Comparison of ENCODE assay signal across 8 cellular contexts in genomic region chr1:26034504-26035202, GRCh38. TPM values are rescaled to one million over a fixed set of nuclear protein-coding genes. Genes with fewer than 3 reads are reported as not detected.
A peak's percentile ranks its signal among the peaks of the same experiment; 100 is the strongest.
DNase-seq lines count a peak whose midpoint lies in the region; ATAC-seq, FAIRE-seq and TF ChIP-seq lines count a peak whose summit lies in the region.

No MANE protein-coding gene starts in this region.

- no peaks in the 10 kb centered on the region for H3K9me3 ChIP-seq in kidney (ENCODE audit: control insufficient read depth in 1 of 2, low read length in 2 of 2)
- H3K9me3 ChIP-seq in tibial artery: no peaks in the 10 kb centered on the region

- no peak for DNase-seq in activated CD4-positive, alpha-beta T cell treated with anti-CD3 and anti-CD28 coated beads, Interleukin-2, amount 10 ng/mL, durations not matched to agents 7 days and 5 days
- no peak for DNase-seq in activated CD4-positive, alpha-beta T cell treated with anti-CD3 and anti-CD28 coated beads, Interleukin-2, amount 50 U/mL, for 1 hour
- DNase-seq in activated T-helper 2 cell treated with anti-CD3 and anti-CD28 coated beads, Interferon-gamma antibody, Interleukin-2, Interleukin-4, amounts not matched to agents 10 μg/mL and 5 μg/mL and 100 μg/mL, durations not matched to agents 14 hours and 24 hours and 36 hours (ENCODE audit: low spot score): no peak
- DNase-seq in kidney (no peak), tibial artery (no peak), GM12892 (ENCODE audit: insufficient read length) (no peak)

- H3K27ac ChIP-seq in kidney (ENCODE audit: low read depth in 2 of 2, low read length in 2 of 2) (no peak overlapping the region), tibial artery (peak overlapping the region in 1 of 2 donors; percentile 80)

- no peak for TF ChIP-seq POLR2A in GM12892 (IDR thresholded peaks at IDR 0.05; ENCODE audit: low read depth, low read length)

- H3K4me3 Mint-ChIP-seq in activated CD4-positive, alpha-beta T cell treated with anti-CD3 and anti-CD28 coated beads, Interleukin-2, amount 10 ng/mL, durations not matched to agents 7 days and 5 days: peak overlapping the region; percentile 85
- H3K4me3 Mint-ChIP-seq in activated T-helper 2 cell treated with anti-CD3 and anti-CD28 coated beads, Interferon-gamma antibody, Interleukin-2, Interleukin-4, amounts not matched to agents 10 μg/mL and 5 μg/mL and 100 μg/mL, durations not matched to agents 14 hours and 24 hours and 36 hours (ENCODE audit: low read depth): peak overlapping the region; percentile 94

- intact Hi-C loops in activated T-helper 2 cell treated with anti-CD3 and anti-CD28 coated beads, Interferon-gamma antibody, Interleukin-2, Interleukin-4, amounts not matched to agents 10 μg/mL and 5 μg/mL and 100 μg/mL, durations not matched to agents 14 hours and 24 hours and 36 hours (cut with micrococcal nuclease): loop anchor here (2.0 to 5.0 kb wide), 3 partner anchors 70 to 203 kb away; no protein-coding TSS in a partner anchor
- intact Hi-C loops in kidney (cut with DNase I) (no loop called here), tibial artery (cut with DNase I; ENCODE audit: low total_unique reads) (loop anchor here (5.0 kb wide), 1 partner anchor 108 kb away; no protein-coding TSS in a partner anchor)

- H3K36me3 Mint-ChIP-seq in activated CD4-positive, alpha-beta T cell treated with anti-CD3 and anti-CD28 coated beads, Interleukin-2, amount 10 ng/mL, durations not matched to agents 7 days and 5 days (ENCODE audit: low read depth): no peaks in the 10 kb centered on the region
- H3K36me3 Mint-ChIP-seq in activated T-helper 2 cell treated with anti-CD3 and anti-CD28 coated beads, Interferon-gamma antibody, Interleukin-2, Interleukin-4, amounts not matched to agents 10 μg/mL and 5 μg/mL and 100 μg/mL, durations not matched to agents 14 hours and 24 hours and 36 hours (ENCODE audit: low read depth): no peaks in the 10 kb centered on the region

- H3K36me3 ChIP-seq in kidney (ENCODE audit: control insufficient read depth in 1 of 2, insufficient read depth in 2 of 2, low read length in 2 of 2): no peaks in the 10 kb centered on the region
- H3K36me3 ChIP-seq in tibial artery: no peaks in the 10 kb centered on the region

- H3K4me1 ChIP-seq in kidney (ENCODE audit: control insufficient read depth in 1 of 2, insufficient read depth in 1 of 2, low read depth in 1 of 2, low read length in 2 of 2) (peaks cover 7 to 9% of the 10 kb centered on the region in 2 donors), tibial artery (peaks cover 0 to 15% (median 10%) of the 10 kb centered on the region in 4 donors)

- H3K9ac ChIP-seq in kidney (ENCODE audit: low read length in 2 of 2): peak overlapping the region; percentile 16 to 35

- peaks cover 13% of the 10 kb centered on the region for H3K27me3 Mint-ChIP-seq in activated CD4-positive, alpha-beta T cell treated with anti-CD3 and anti-CD28 coated beads, Interleukin-2, amount 10 ng/mL, durations not matched to agents 7 days and 5 days
- peaks cover 28% of the 10 kb centered on the region for H3K27me3 Mint-ChIP-seq in activated T-helper 2 cell treated with anti-CD3 and anti-CD28 coated beads, Interferon-gamma antibody, Interleukin-2, Interleukin-4, amounts not matched to agents 10 μg/mL and 5 μg/mL and 100 μg/mL, durations not matched to agents 14 hours and 24 hours and 36 hours (ENCODE audit: low read depth)

- no peak for TF ChIP-seq CTCF in kidney (IDR thresholded peaks at IDR 0.05; ENCODE audit: borderline replicate concordance, extremely low read depth, insufficient read depth)
- no peak for TF ChIP-seq CTCF in tibial artery (IDR thresholded peaks at IDR 0.05)

- CTCF ChIA-PET in activated CD4-positive, alpha-beta T cell treated with anti-CD3 and anti-CD28 coated beads, Interleukin-2, amount 10 ng/mL, durations not matched to agents 7 days and 5 days (lab: Charles Lee): interaction anchor here (0.8 to 2.6 kb wide), 8 partner anchors 10 to 139 kb away, joined by 3 to 9 read pairs (median 6); partner anchors contain the start of gene EXTL1

- peak overlapping the region; percentile 18 to 89 for H3K4me3 ChIP-seq in kidney (ENCODE audit: low read length in 2 of 2)
- peak overlapping the region; percentile 70 to 81 for H3K4me3 ChIP-seq in tibial artery

- ATAC-seq in HG02884 (IDR thresholded peaks at IDR 0.05; ENCODE audit: unreplicated experiment) (no peak), GM21786 (IDR thresholded peaks at IDR 0.05; ENCODE audit: unreplicated experiment) (no peak)

- FAIRE-seq in kidney (lab: Jason Lieb, UNC) (no peak), GM12892 (lab: Jason Lieb, UNC) (no peak)

- H3K27ac Mint-ChIP-seq in activated CD4-positive, alpha-beta T cell treated with anti-CD3 and anti-CD28 coated beads, Interleukin-2, amount 10 ng/mL, durations not matched to agents 7 days and 5 days: no peak overlapping the region
- no peak overlapping the region for H3K27ac Mint-ChIP-seq in activated T-helper 2 cell treated with anti-CD3 and anti-CD28 coated beads, Interferon-gamma antibody, Interleukin-2, Interleukin-4, amounts not matched to agents 10 μg/mL and 5 μg/mL and 100 μg/mL, durations not matched to agents 14 hours and 24 hours and 36 hours

- H3K27me3 ChIP-seq in tibial artery: peaks cover 0 to 18% of the 10 kb centered on the region in 2 donors

- H3K4me1 Mint-ChIP-seq in activated CD4-positive, alpha-beta T cell treated with anti-CD3 and anti-CD28 coated beads, Interleukin-2, amount 10 ng/mL, durations not matched to agents 7 days and 5 days: peaks cover 10% of the 10 kb centered on the region
- peaks cover 10% of the 10 kb centered on the region for H3K4me1 Mint-ChIP-seq in activated T-helper 2 cell treated with anti-CD3 and anti-CD28 coated beads, Interferon-gamma antibody, Interleukin-2, Interleukin-4, amounts not matched to agents 10 μg/mL and 5 μg/mL and 100 μg/mL, durations not matched to agents 14 hours and 24 hours and 36 hours (ENCODE audit: low read depth)

- no peaks in the 10 kb centered on the region for H3K9me3 Mint-ChIP-seq in activated CD4-positive, alpha-beta T cell treated with anti-CD3 and anti-CD28 coated beads, Interleukin-2, amount 10 ng/mL, durations not matched to agents 7 days and 5 days
- H3K9me3 Mint-ChIP-seq in activated T-helper 2 cell treated with anti-CD3 and anti-CD28 coated beads, Interferon-gamma antibody, Interleukin-2, Interleukin-4, amounts not matched to agents 10 μg/mL and 5 μg/mL and 100 μg/mL, durations not matched to agents 14 hours and 24 hours and 36 hours: no peaks in the 10 kb centered on the region

- POLR2A ChIA-PET in activated CD4-positive, alpha-beta T cell treated with anti-CD3 and anti-CD28 coated beads, Interleukin-2, amount 10 ng/mL, durations not matched to agents 7 days and 5 days (lab: Charles Lee): no interaction called here

RNA-seq across cellular contexts. Expression of gene SLC30A2, which starts 11.3 kb away (rescaled TPM):
- total RNA-seq in activated CD4-positive, alpha-beta T cell treated with anti-CD3 and anti-CD28 coated beads, Interleukin-2, amount 10 ng/mL, durations not matched to agents 7 days and 5 days: not detected
- total RNA-seq in activated T-helper 2 cell treated with anti-CD3 and anti-CD28 coated beads, Interferon-gamma antibody, Interleukin-2, Interleukin-4, amounts not matched to agents 10 μg/mL and 5 μg/mL and 100 μg/mL, durations not matched to agents 14 hours and 24 hours and 36 hours: not detected in 2 replicates
- total RNA-seq in kidney: 34.4 TPM
- 26.8 TPM for polyA plus RNA-seq in kidney (ENCODE audit: insufficient read depth, low read depth, low replicate concordance)
- polyA plus RNA-seq in GM12892 (2012; ENCODE audit: missing spikeins): not detected

RNA-seq across cellular contexts. Expression of gene EXTL1, which starts 13.1 kb away (rescaled TPM):
- total RNA-seq in activated CD4-positive, alpha-beta T cell treated with anti-CD3 and anti-CD28 coated beads, Interleukin-2, amount 10 ng/mL, durations not matched to agents 7 days and 5 days: not detected
- total RNA-seq in activated T-helper 2 cell treated with anti-CD3 and anti-CD28 coated beads, Interferon-gamma antibody, Interleukin-2, Interleukin-4, amounts not matched to agents 10 μg/mL and 5 μg/mL and 100 μg/mL, durations not matched to agents 14 hours and 24 hours and 36 hours: not detected in 2 replicates
- 0.28 TPM for total RNA-seq in kidney
- polyA plus RNA-seq in kidney (ENCODE audit: insufficient read depth, low read depth, low replicate concordance): 0.45 TPM
- not detected for polyA plus RNA-seq in GM12892 (2012; ENCODE audit: missing spikeins)

RNA-seq across cellular contexts. Expression of gene TRIM63, which starts 32.8 kb away (rescaled TPM):
- total RNA-seq in activated CD4-positive, alpha-beta T cell treated with anti-CD3 and anti-CD28 coated beads, Interleukin-2, amount 10 ng/mL, durations not matched to agents 7 days and 5 days: under 1 TPM; 0.10 TPM
- total RNA-seq in activated T-helper 2 cell treated with anti-CD3 and anti-CD28 coated beads, Interferon-gamma antibody, Interleukin-2, Interleukin-4, amounts not matched to agents 10 μg/mL and 5 μg/mL and 100 μg/mL, durations not matched to agents 14 hours and 24 hours and 36 hours: not detected in 2 replicates
- 0.82 TPM for total RNA-seq in kidney
- 3.3 TPM for polyA plus RNA-seq in kidney (ENCODE audit: insufficient read depth, low read depth, low replicate concordance)
- polyA plus RNA-seq in GM12892 (2012; ENCODE audit: missing spikeins): not detected

RNA-seq across cellular contexts. Expression of gene PAFAH2, which starts 36.8 kb away (rescaled TPM):
- total RNA-seq in activated CD4-positive, alpha-beta T cell treated with anti-CD3 and anti-CD28 coated beads, Interleukin-2, amount 10 ng/mL, durations not matched to agents 7 days and 5 days: 10 to 100 TPM; 10.1 to 11.9 TPM
- 7.3 and 7.7 TPM in 2 replicates for total RNA-seq in activated T-helper 2 cell treated with anti-CD3 and anti-CD28 coated beads, Interferon-gamma antibody, Interleukin-2, Interleukin-4, amounts not matched to agents 10 μg/mL and 5 μg/mL and 100 μg/mL, durations not matched to agents 14 hours and 24 hours and 36 hours
- 23.5 TPM for total RNA-seq in kidney
- polyA plus RNA-seq in kidney (ENCODE audit: insufficient read depth, low read depth, low replicate concordance): 21.0 TPM
- polyA plus RNA-seq in GM12892 (2012; ENCODE audit: missing spikeins): 6.3 TPM

Comparison
In these comparisons a context has a peak if more than half of its experiments do, and no peak if none do; other contexts are left out.
1. RNA of gene SLC30A2, which starts 11.3 kb away (total RNA-seq): 34.4 TPM in kidney (single experiment); not detected in activated CD4-positive, alpha-beta T cell treated with anti-CD3 and anti-CD28 coated beads, Interleukin-2, amount 10 ng/mL, durations not matched to agents 7 days and 5 days and not detected in activated T-helper 2 cell treated with anti-CD3 and anti-CD28 coated beads, Interferon-gamma antibody, Interleukin-2, Interleukin-4, amounts not matched to agents 10 μg/mL and 5 μg/mL and 100 μg/mL, durations not matched to agents 14 hours and 24 hours and 36 hours; every median in the first group is over 10 times any median in the second.